ENCODE assay signal across 28 cellular contexts in genomic region chr2:149064365-149064841, GRCh38. TPM values are rescaled to one million over a fixed set of nuclear protein-coding genes. Genes with fewer than 3 reads are reported as not detected.
DNase-seq lines count a peak whose midpoint lies in the region; ATAC-seq, FAIRE-seq and TF ChIP-seq lines count a peak whose summit lies in the region.
"Had no signal": no experiment of that assay in that cellular context is flagged by ENCODE, and none has a peak within 500 bp of the region (broad histone marks: within the 10 kb centered on the region; RNA-seq: fewer than 3 reads in every experiment).

No MANE protein-coding gene starts in this region.

- H3K9me3 Mint-ChIP-seq in mesothelial cell of epicardium: peaks cover 5% of the 10 kb centered on the region
- no peaks in the 10 kb centered on the region for H3K9me3 Mint-ChIP-seq in CD4-positive, alpha-beta T cell

- peaks cover 49% of the 10 kb centered on the region for H3K4me1 Mint-ChIP-seq in mesothelial cell of epicardium
- H3K4me1 Mint-ChIP-seq in CD4-positive, alpha-beta T cell (ENCODE audit: low read depth): peaks cover 9% of the 10 kb centered on the region
- H3K4me1 Mint-ChIP-seq: neural crest cell had no signal

- CTCF ChIA-PET in A673 (lab: Charles Lee) (no interaction called here), GM12878 (lab: Yijun Ruan, JAX) (interaction anchor here (1.0 to 1.5 kb wide), 3 partner anchors 45 to 47 kb away, joined by 3 read pairs; no protein-coding TSS in a partner anchor)
- CTCF ChIA-PET in CD4-positive, alpha-beta T cell (lab: Charles Lee): no interaction called here

- intact Hi-C loops in A673 (cut with micrococcal nuclease; ENCODE audit: unreplicated experiment) (no loop called here), GM12878 (cut with micrococcal nuclease; ENCODE audit: unreplicated experiment) (no loop called here), posterior vena cava (cut with DNase I) (no loop called here)
- intact Hi-C loops in CD4-positive, alpha-beta T cell (cut with DNase I, micrococcal nuclease): no loop called here

- H3K36me3 ChIP-seq in A673 (ENCODE audit: insufficient read depth, low read length, poor library complexity, severe bottlenecking) (no peaks in the 10 kb centered on the region), GM12878 (ENCODE audit: control insufficient read depth in 2 of 2, insufficient read depth in 2 of 2, low read length in 1 of 2) (no peaks in the 10 kb centered on the region)
- H3K36me3 ChIP-seq: adrenal gland, cardiac muscle cell, Peyer's patch, tibial nerve had no signal

- POLR2A ChIA-PET in A673 (lab: Charles Lee; ENCODE audit: low non-redundant PET): no interaction called here
- POLR2A ChIA-PET in GM12878 (lab: Charles Lee): no interaction called here
- POLR2A ChIA-PET in CD4-positive, alpha-beta T cell (lab: Charles Lee): no interaction called here

- H4K20me1 ChIP-seq in GM12878 (ENCODE audit: control insufficient read depth, insufficient read depth): no peaks in the 10 kb centered on the region

- SMC1A ChIA-PET in GM12878 (lab: Charles Lee; ENCODE audit: uncharacterized antibody, unreplicated experiment): interaction anchor here (1.1 kb wide), 1 partner anchor 133 kb away, joined by 3 read pairs; no protein-coding TSS in a partner anchor

- H3K9me3 ChIP-seq in A673 (ENCODE audit: low read depth, low read length, poor library complexity, severe bottlenecking) (no peaks in the 10 kb centered on the region), GM12878 (replicated peaks; ENCODE audit: control insufficient read depth, insufficient read depth, low read length) (no peaks in the 10 kb centered on the region; the same call in 2 of the 3 replicates)
- H3K9me3 ChIP-seq in CD4-positive, alpha-beta T cell (ENCODE audit: control insufficient read depth, low read length): no peaks in the 10 kb centered on the region
- H3K9me3 ChIP-seq: A549, adrenal gland, Peyer's patch, tibial nerve had no signal

- H3K4me3 ChIP-seq in A673 (ENCODE audit: low read depth, low read length, poor library complexity, severe bottlenecking) (no peak overlapping the region), GM12878 (no peak overlapping the region)
- H3K4me3 ChIP-seq: A549, adrenal gland, cardiac muscle cell, lung, Peyer's patch, tibial nerve had no signal

- no peaks in the 10 kb centered on the region for H3K27me3 Mint-ChIP-seq in mesothelial cell of epicardium (ENCODE audit: low read depth)
- H3K27me3 Mint-ChIP-seq in CD4-positive, alpha-beta T cell: peaks cover 5% of the 10 kb centered on the region

- no peak for TF ChIP-seq CTCF in A673 (conservative IDR thresholded peaks at IDR 0.05; ENCODE audit: low read depth, low read length)
- no peak for TF ChIP-seq CTCF in GM12878 (IDR thresholded peaks at IDR 0.05 in 2 of 3, conservative IDR thresholded peaks at IDR 0.05 in 1 of 3; ENCODE audit: control insufficient read depth in 2 of 3, extremely low read depth in 1 of 3, insufficient read depth in 1 of 3, low read depth in 3 of 3, low read length in 3 of 3)
- no peak for TF ChIP-seq CTCF in mesothelial cell of epicardium (IDR thresholded peaks at IDR 0.05; ENCODE audit: unreplicated experiment)
- no peak for TF ChIP-seq CTCF in CD4-positive, alpha-beta T cell (IDR thresholded peaks at IDR 0.05)

- H3K27ac ChIP-seq in A673 (ENCODE audit: low read depth, low read length, poor library complexity, severe bottlenecking) (no peak overlapping the region), GM12878 (ENCODE audit: control insufficient read depth, insufficient read depth) (no peak overlapping the region)
- no peak overlapping the region for H3K27ac ChIP-seq in CD4-positive, alpha-beta T cell (ENCODE audit: low read depth, low read length)
- H3K27ac ChIP-seq: A549, adrenal gland, C4-2B, cardiac muscle cell, HL-60, tibial nerve had no signal

- no peak for TF ChIP-seq EP300 in GM12878 (IDR thresholded peaks at IDR 0.05; ENCODE audit: borderline replicate concordance in 1 of 2, control insufficient read depth in 1 of 2, low read depth in 2 of 2, low read length in 2 of 2)

- no peaks in the 10 kb centered on the region for H3K36me3 Mint-ChIP-seq in mesothelial cell of epicardium
- H3K36me3 Mint-ChIP-seq in CD4-positive, alpha-beta T cell (ENCODE audit: low read depth): no peaks in the 10 kb centered on the region
- H3K36me3 Mint-ChIP-seq: immature natural killer cell; stimulated activated effector memory CD8-positive, alpha-beta T cell treated with anti-CD3 and anti-CD28 coated beads, Interleukin-12 subunit alpha, Interleukin-12 subunit beta, amount 100 ng/mL, for 72 hours had no signal

- in situ Hi-C loops in GM12878 (cut with MboI): no loop called here

- H3K4me3 Mint-ChIP-seq in mesothelial cell of epicardium: no peak overlapping the region
- no peak overlapping the region for H3K4me3 Mint-ChIP-seq in CD4-positive, alpha-beta T cell
- H3K4me3 Mint-ChIP-seq: immature natural killer cell; neural crest cell; stimulated activated effector memory CD8-positive, alpha-beta T cell treated with anti-CD3 and anti-CD28 coated beads, Interleukin-12 subunit alpha, Interleukin-12 subunit beta, amount 100 ng/mL, for 72 hours had no signal

- H3K79me2 ChIP-seq in GM12878 (ENCODE audit: control insufficient read depth, insufficient read depth, low read length): no peaks in the 10 kb centered on the region

- H3K27me3 ChIP-seq in A673 (replicated peaks; ENCODE audit: insufficient read depth, low read depth, low read length, poor library complexity) (no peaks in the 10 kb centered on the region), GM12878 (replicated peaks in 1 of 2; ENCODE audit: control insufficient read depth in 2 of 2, insufficient read depth in 2 of 2, low read length in 1 of 2) (no peaks in the 10 kb centered on the region)
- no peaks in the 10 kb centered on the region for H3K27me3 ChIP-seq in CD4-positive, alpha-beta T cell (ENCODE audit: control insufficient read depth, insufficient read depth, low read length)
- H3K27me3 ChIP-seq: adrenal gland, cardiac muscle cell, Peyer's patch, tibial nerve had no signal

- no peak for TF ChIP-seq RAD21 in GM12878 (IDR thresholded peaks at IDR 0.05; ENCODE audit: insufficient read depth, low read depth, low read length)

- peak overlapping the region; percentile 86 for H3K27ac Mint-ChIP-seq in mesothelial cell of epicardium
- no peak overlapping the region for H3K27ac Mint-ChIP-seq in CD4-positive, alpha-beta T cell
- H3K27ac Mint-ChIP-seq: immature natural killer cell; stimulated activated effector memory CD8-positive, alpha-beta T cell treated with anti-CD3 and anti-CD28 coated beads, Interleukin-12 subunit alpha, Interleukin-12 subunit beta, amount 100 ng/mL, for 72 hours had no signal

- ATAC-seq in GM12878: no peak
- no peak for ATAC-seq in CD4-positive, alpha-beta T cell (ENCODE audit: poor library complexity)
- ATAC-seq in HG02938 (IDR thresholded peaks at IDR 0.05; ENCODE audit: unreplicated experiment): no peak
- ATAC-seq in GM18870 (IDR thresholded peaks at IDR 0.05; ENCODE audit: unreplicated experiment): no peak
- ATAC-seq: A549; stimulated activated effector memory CD8-positive, alpha-beta T cell treated with anti-CD3 and anti-CD28 coated beads, Interleukin-12 subunit alpha, Interleukin-12 subunit beta, amount 100 ng/mL, for 72 hours had no signal

- H3K4me1 ChIP-seq in A673 (ENCODE audit: insufficient read depth, low read length, poor library complexity, severe bottlenecking) (no peaks in the 10 kb centered on the region), GM12878 (ENCODE audit: control insufficient read depth, insufficient read depth, low read length) (peaks cover 6% of the 10 kb centered on the region)
- H3K4me1 ChIP-seq: A549, adrenal gland, Peyer's patch, tibial nerve had no signal

- peak; percentile 33 for DNase-seq in A673 (ENCODE audit: low spot score)
- DNase-seq in HT-29 (ENCODE audit: low spot score): peak; percentile 2
- DNase-seq in GM12878 (ENCODE audit: low read depth, low spot score): no peak
- no peak for DNase-seq in mesothelial cell of epicardium (ENCODE audit: low spot score in 2 of 2, unreplicated experiment in 2 of 2)
- DNase-seq in posterior vena cava (ENCODE audit: low spot score): no peak
- DNase-seq in CD4-positive, alpha-beta T cell: no peak
- DNase-seq: activated CD4-positive, alpha-beta T cell treated with anti-CD3 and anti-CD28 coated beads for 48 hours; activated effector memory CD4-positive, alpha-beta T cell treated with anti-CD3 and anti-CD28 coated beads, Interleukin-2, amount 50 U/mL, for 16 hours; adrenal gland; DMS53; GOT3; immature natural killer cell; KG1; NCI-H2081 treated with DMSO at 0.1 percent for 48 hours; stimulated activated CD4-positive, alpha-beta T cell treated with anti-CD3 and anti-CD28 coated beads, Interleukin-15, amount 100 ng/mL, for 24 hours had no signal

- RAD21 ChIA-PET in GM12878 (lab: Charles Lee; ENCODE audit: unreplicated experiment): no interaction called here

- no peak for TF ChIP-seq POLR2A in GM12878 (IDR thresholded peaks at IDR 0.05; ENCODE audit: low read depth, low read length)

- BruUV-seq in A673 (replicated peaks; lab: Mats Ljungman, UMichigan): no TSS peak
- BruUV-seq in GM12878 (replicated peaks; lab: Mats Ljungman, UMichigan): no TSS peak

- H3K9ac ChIP-seq in GM12878 (ENCODE audit: control insufficient read depth, insufficient read depth, low read length): no peak overlapping the region

- H3K4me2 ChIP-seq in GM12878 (ENCODE audit: control insufficient read depth, insufficient read depth): no peak overlapping the region
- H3K4me2 ChIP-seq: A549 had no signal

- H2AFZ ChIP-seq in GM12878 (ENCODE audit: control insufficient read depth, low read depth, low read length): no peak overlapping the region

- peak; percentile 49 for FAIRE-seq in GM12878 (lab: Jason Lieb, UNC)
- FAIRE-seq: A549, GM18507 had no signal

- 60% methylated on average over 3 of the region's 3 CpGs for WGBS in GM12878 (ENCODE audit: insufficient coverage, insufficient replicate concordance, low lambda C conversion rate, missing lambda C conversion rate)

RNA-seq across cellular contexts. Expression of gene LYPD6B, which starts 25.9 kb away (rescaled TPM):
- total RNA-seq in A673 (2021) (not detected in 2 replicates), GM12878 (2014; rRNA removed) (2.8 and 4.8 TPM in 2 replicates), GM12878 (2014; rRNA removed; fragmentation: Illumina TruSeq; extraction: Trizol) (4.5 and 4.6 TPM in 2 replicates), GM12878 (2021) (1.9 and 3.3 TPM in 2 replicates), mesothelial cell of epicardium (27.2 to 30.6 TPM (median 28.8 TPM) in 3 replicates), posterior vena cava (not detected)
- 2.1 and 3.1 TPM in 2 replicates for total RNA-seq in HT-29 (2014; rRNA removed; shearing (Covaris generic))
- 4.2 and 4.3 TPM in 2 replicates for total RNA-seq in GM12878 (2013; cell fraction: nucleolus; rRNA removed)
- 6.9 TPM for polyA plus RNA-seq in GM12878 (2011; ENCODE audit: low read depth)
- polyA plus RNA-seq in GM12878 (2011; rRNA removed) (1.0 TPM in 2 replicates), GM12878 (2014; fragmentation: Illumina TruSeq; extraction: Trizol) (5.9 and 6.6 TPM in 2 replicates), GM12878 (2014; fragmentation: Nextera tagmentation; extraction: Ambion mirVana) (1 to 10 TPM; 3.4 to 5.2 TPM), GM12878 (2014; rRNA removed) (2.7 and 3.6 TPM in 2 replicates), GM12878 (2016; fragmentation: Nextera tagmentation; extraction: Ambion mirVana) (1 to 10 TPM; 5.8 to 5.9 TPM)
- polyA plus RNA-seq in GM12878 (2011; cell fraction: cytosol; rRNA removed): 0.85 and 1.2 TPM in 2 replicates
- polyA plus RNA-seq in GM12878 (2011; cell fraction: nucleus; rRNA removed): 1.9 and 2.8 TPM in 2 replicates
- polyA plus RNA-seq in GM12878 (2012): 5.0 and 11.3 TPM in 2 replicates
- 0.36 and 1.2 TPM in 2 replicates for polyA minus RNA-seq in GM12878 (2011; rRNA and poly(A)+ RNA removed)
- polyA minus RNA-seq in GM12878 (2011; cell fraction: cytosol; rRNA and poly(A)+ RNA removed): not detected in 2 replicates
- 0.60 TPM in 1 of 2 replicates, not detected in the other for polyA minus RNA-seq in GM12878 (2011; cell fraction: nucleus; rRNA and poly(A)+ RNA removed)
- total RNA-seq in CD4-positive, alpha-beta T cell: not detected
- total RNA-seq: fibroblast of lung, neural crest cell, tibial nerve had no signal
- polyA plus RNA-seq: A549, immature natural killer cell had no signal

Comparison
In these comparisons a context has a peak if more than half of its experiments do, and no peak if none do; other contexts are left out.
1. DNase-seq: peak in A673 (single experiment) and HT-29 (single experiment); none in GM12878 (single experiment), mesothelial cell of epicardium (0 of 2), posterior vena cava (single experiment) and CD4-positive, alpha-beta T cell (0 of 10).